ENCODE assay signal across 20 cellular contexts in genomic region chr5:81121836-81122235, GRCh38.
A peak's percentile ranks its signal among the peaks of the same experiment; 100 is the strongest.
DNase-seq lines count a peak whose midpoint lies in the region; ATAC-seq and TF ChIP-seq lines count a peak whose summit lies in the region.
"Had no signal": no experiment of that assay in that cellular context is flagged by ENCODE, and none has a peak within 500 bp of the region (broad histone marks: within the 10 kb centered on the region; RNA-seq: fewer than 3 reads in every experiment).

No MANE protein-coding gene starts in this region.

- H3K4me3 ChIP-seq in A673 (ENCODE audit: low read depth, low read length, poor library complexity, severe bottlenecking) (no peak overlapping the region), choroid plexus epithelial cell (ENCODE audit: low read depth, low read length) (no peak overlapping the region), mesenchymal stem cell (ENCODE audit: insufficient read depth in 1 of 2, low read depth in 1 of 2, low read length in 2 of 2) (no peak overlapping the region)
- H3K4me3 ChIP-seq: HAP-1 had no signal

- no TSS peak for BruUV-seq in A673 (replicated peaks; lab: Mats Ljungman, UMichigan)

- H3K36me3 ChIP-seq in A673 (ENCODE audit: insufficient read depth, low read length, poor library complexity, severe bottlenecking) (no peaks in the 10 kb centered on the region), mesenchymal stem cell (ENCODE audit: control insufficient read depth in 1 of 2, insufficient read depth in 2 of 2, low read depth in 1 of 2, low read length in 2 of 2) (no peaks in the 10 kb centered on the region)
- H3K36me3 ChIP-seq: HAP-1 had no signal

- no peak overlapping the region for H2BK15ac ChIP-seq in mesenchymal stem cell (ENCODE audit: low read depth, poor library complexity, severe bottlenecking)

- H3K4ac ChIP-seq in mesenchymal stem cell (ENCODE audit: low read depth in 1 of 2, low read length in 2 of 2): peak overlapping the region in 1 of 2 experiments; percentile 0

- H3K27ac ChIP-seq in A673 (ENCODE audit: low read depth, low read length, poor library complexity, severe bottlenecking) (peak overlapping the region; percentile 67), mesenchymal stem cell (ENCODE audit: low read length, poor library complexity, severe bottlenecking) (no peak overlapping the region)

- no peak overlapping the region for H3K23ac ChIP-seq in mesenchymal stem cell (ENCODE audit: low read length in 2 of 2)

- no peak overlapping the region for H3K9ac ChIP-seq in mesenchymal stem cell (ENCODE audit: low read length)
- H3K9ac ChIP-seq: SK-N-SH had no signal

- H3K4me1 Mint-ChIP-seq in T-helper 17 cell: peaks cover 27% of the 10 kb centered on the region
- H3K4me1 Mint-ChIP-seq in activated naive CD4-positive, alpha-beta T cell treated with anti-CD3 and anti-CD28 coated beads, Interleukin-2, amount 10 ng/mL, durations not matched to agents 7 days and 5 days: peaks cover 14% of the 10 kb centered on the region

- H3K9me3 Mint-ChIP-seq in activated naive CD4-positive, alpha-beta T cell treated with anti-CD3 and anti-CD28 coated beads, Interleukin-2, amount 10 ng/mL, durations not matched to agents 7 days and 5 days: peaks cover 2% of the 10 kb centered on the region
- H3K9me3 Mint-ChIP-seq: CD4-positive, alpha-beta memory T cell had no signal

- DNase-seq in A673 (ENCODE audit: low spot score) (no peak), T-helper 17 cell (no peak), choroid plexus epithelial cell (ENCODE audit: low read depth) (peak; percentile 17), mesenchymal stem cell (no peak), T-helper 9 cell (no peak), DMS79 treated with DMSO at 0.1 percent for 48 hours (lab: John Stamatoyannopoulos, UW) (no peak), pons (ENCODE audit: low spot score) (no peak)
- DNase-seq in activated naive CD4-positive, alpha-beta T cell treated with anti-CD3 and anti-CD28 coated beads, Interleukin-2, amount 10 ng/mL, durations not matched to agents 7 days and 5 days: no peak
- DNase-seq: 8988T; CD4-positive, alpha-beta memory T cell; DMS79; NCI-H1105 treated with DMSO at 0.1 percent for 48 hours; NCI-H1694; NCI-H226; NCI-H524; NCI-H82; OCI-M1; SHP77; SK-N-SH had no signal

- peak overlapping the region; percentile 19 for H4K8ac ChIP-seq in mesenchymal stem cell (ENCODE audit: low read length)

- intact Hi-C loops in A673 (cut with micrococcal nuclease; ENCODE audit: unreplicated experiment): no loop called here

- POLR2A ChIA-PET in A673 (lab: Charles Lee; ENCODE audit: low non-redundant PET): no interaction called here

- H2AK5ac ChIP-seq in mesenchymal stem cell (ENCODE audit: low read length, severe bottlenecking): no peak overlapping the region

- H4K91ac ChIP-seq in mesenchymal stem cell (ENCODE audit: low read length): no peak overlapping the region

- CTCF ChIA-PET in A673 (lab: Charles Lee): interaction anchor here (2.4 kb wide), 1 partner anchor 13 kb away, joined by 9 read pairs; no protein-coding TSS in a partner anchor
- CTCF ChIA-PET in activated naive CD4-positive, alpha-beta T cell treated with anti-CD3 and anti-CD28 coated beads, Interleukin-2, amount 10 ng/mL, durations not matched to agents 7 days and 5 days (lab: Charles Lee): no interaction called here

- TF ChIP-seq CTCF in A673 (conservative IDR thresholded peaks at IDR 0.05; ENCODE audit: low read depth, low read length) (no peak), choroid plexus epithelial cell (conservative IDR thresholded peaks at IDR 0.05; ENCODE audit: low read depth, low read length) (no peak)

- peak overlapping the region in 1 of 2 experiments; percentile 2 for H3K18ac ChIP-seq in mesenchymal stem cell (ENCODE audit: low read depth in 1 of 2, low read length in 2 of 2)

- H3K4me1 ChIP-seq in A673 (ENCODE audit: insufficient read depth, low read length, poor library complexity, severe bottlenecking) (peaks cover 25% of the 10 kb centered on the region), mesenchymal stem cell (ENCODE audit: control insufficient read depth, insufficient read depth, low read depth, low read length) (no peaks in the 10 kb centered on the region)
- H3K4me1 ChIP-seq: HAP-1 had no signal

- H3K27me3 ChIP-seq in A673 (replicated peaks; ENCODE audit: insufficient read depth, low read depth, low read length, poor library complexity) (no peaks in the 10 kb centered on the region), mesenchymal stem cell (ENCODE audit: control insufficient read depth in 1 of 2, insufficient read depth in 1 of 2, low read length in 2 of 2) (peaks cover 5 to 13% of the 10 kb centered on the region in 2 experiments)

- no peaks in the 10 kb centered on the region for H3K79me1 ChIP-seq in mesenchymal stem cell (replicated peaks; ENCODE audit: low read length, poor library complexity, severe bottlenecking)

- H3K14ac ChIP-seq in mesenchymal stem cell (ENCODE audit: low read length in 2 of 2): peak overlapping the region in 1 of 2 experiments; percentile 55

- H2AFZ ChIP-seq in mesenchymal stem cell (ENCODE audit: low read depth, low read length): no peak overlapping the region

- H2BK12ac ChIP-seq in mesenchymal stem cell (ENCODE audit: low read length in 2 of 2): no peak overlapping the region

- peaks cover 15% of the 10 kb centered on the region for H3K36me3 Mint-ChIP-seq in T-helper 17 cell (ENCODE audit: low read depth)
- peaks cover 8% of the 10 kb centered on the region for H3K36me3 Mint-ChIP-seq in activated naive CD4-positive, alpha-beta T cell treated with anti-CD3 and anti-CD28 coated beads, Interleukin-2, amount 10 ng/mL, durations not matched to agents 7 days and 5 days

- H3K9me3 ChIP-seq in A673 (ENCODE audit: low read depth, low read length, poor library complexity, severe bottlenecking) (no peaks in the 10 kb centered on the region), T-helper 17 cell (ENCODE audit: control insufficient read depth, low read length, poor library complexity, severe bottlenecking) (no peaks in the 10 kb centered on the region), mesenchymal stem cell (ENCODE audit: control insufficient read depth, low read length) (no peaks in the 10 kb centered on the region)
- H3K9me3 ChIP-seq: HAP-1, SK-N-SH had no signal

- WGBS in mesenchymal stem cell: 78% methylated on average over 3 of the region's 3 CpGs

- ATAC-seq in T-helper 17 cell: no peak

- no peak overlapping the region for H2BK120ac ChIP-seq in mesenchymal stem cell (ENCODE audit: low read depth, low read length)

- H3K4me3 Mint-ChIP-seq in T-helper 17 cell: no peak overlapping the region
- H3K4me3 Mint-ChIP-seq in activated naive CD4-positive, alpha-beta T cell treated with anti-CD3 and anti-CD28 coated beads, Interleukin-2, amount 10 ng/mL, durations not matched to agents 7 days and 5 days: no peak overlapping the region
- H3K4me3 Mint-ChIP-seq: CD4-positive, alpha-beta memory T cell had no signal

- H3K4me2 ChIP-seq in mesenchymal stem cell (ENCODE audit: low read length, poor library complexity, severe bottlenecking): no peak overlapping the region
- H3K4me2 ChIP-seq: SK-N-SH had no signal

- H3K27me3 Mint-ChIP-seq in T-helper 17 cell: no peaks in the 10 kb centered on the region
- H3K27me3 Mint-ChIP-seq in activated naive CD4-positive, alpha-beta T cell treated with anti-CD3 and anti-CD28 coated beads, Interleukin-2, amount 10 ng/mL, durations not matched to agents 7 days and 5 days: no peaks in the 10 kb centered on the region
- H3K27me3 Mint-ChIP-seq: CD4-positive, alpha-beta memory T cell had no signal

- H2BK5ac ChIP-seq in mesenchymal stem cell (ENCODE audit: low read depth, low read length, poor library complexity, severe bottlenecking): no peak overlapping the region

- H3K27ac Mint-ChIP-seq in T-helper 17 cell: peak overlapping the region; percentile 37
- H3K27ac Mint-ChIP-seq in activated naive CD4-positive, alpha-beta T cell treated with anti-CD3 and anti-CD28 coated beads, Interleukin-2, amount 10 ng/mL, durations not matched to agents 7 days and 5 days: no peak overlapping the region
